Comparison of ENCODE assay signal across 2 cellular contexts in the genomic region with DNA sequence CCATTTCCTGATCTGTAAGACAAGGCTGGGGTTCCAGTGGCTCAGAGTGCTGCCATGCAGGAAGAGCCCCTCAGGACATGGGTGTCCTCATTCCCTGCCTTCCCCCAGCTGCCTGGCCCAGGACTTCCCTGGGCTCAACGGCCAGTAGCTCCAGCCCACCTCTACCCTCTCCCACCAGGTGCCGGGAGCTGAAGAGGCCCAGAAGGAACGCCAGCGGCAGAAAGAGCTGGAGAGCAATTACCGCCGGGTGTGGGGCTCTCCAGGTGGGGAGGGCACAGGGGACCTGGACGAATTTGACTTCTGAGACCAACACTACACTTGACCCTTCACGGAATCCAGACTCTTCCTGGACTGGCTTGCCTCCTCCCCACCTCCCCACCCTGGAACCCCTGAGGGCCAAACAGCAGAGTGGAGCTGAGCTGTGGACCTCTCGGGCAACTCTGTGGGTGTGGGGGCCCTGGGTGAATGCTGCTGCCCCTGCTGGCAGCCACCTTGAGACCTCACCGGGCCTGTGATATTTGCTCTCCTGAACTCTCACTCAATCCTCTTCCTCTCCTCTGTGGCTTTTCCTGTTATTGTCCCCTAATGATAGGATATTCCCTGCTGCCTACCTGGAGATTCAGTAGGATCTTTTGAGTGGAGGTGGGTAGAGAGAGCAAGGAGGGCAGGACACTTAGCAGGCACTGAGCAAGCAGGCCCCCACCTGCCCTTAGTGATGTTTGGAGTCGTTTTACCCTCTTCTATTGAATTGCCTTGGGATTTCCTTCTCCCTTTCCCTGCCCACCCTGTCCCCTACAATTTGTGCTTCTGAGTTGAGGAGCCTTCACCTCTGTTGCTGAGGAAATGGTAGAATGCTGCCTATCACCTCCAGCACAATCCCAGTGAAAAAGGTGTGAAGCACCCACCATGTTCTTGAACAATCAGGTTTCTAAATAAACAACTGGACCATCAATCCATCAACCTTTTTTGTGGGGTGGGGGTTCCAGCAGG.
TF ChIP-seq lines count a peak whose summit lies in the region.

No MANE protein-coding gene starts in this region.

TF ChIP-seq in HCT116, 20 proteins besides CTCF, POLR2A, EP300 and RAD21:
- TF ChIP-seq SRF (IDR thresholded peaks at IDR 0.05; ENCODE audit: low read depth), result no peak
- no peak for TF ChIP-seq ZFX (IDR thresholded peaks at IDR 0.05)
- TF ChIP-seq FOSL1 (IDR thresholded peaks at IDR 0.05; ENCODE audit: low read depth), result no peak
- TF ChIP-seq ELF1 (IDR thresholded peaks at IDR 0.05; ENCODE audit: borderline replicate concordance, low read depth), result no peak
- TF ChIP-seq, protein P1, sequence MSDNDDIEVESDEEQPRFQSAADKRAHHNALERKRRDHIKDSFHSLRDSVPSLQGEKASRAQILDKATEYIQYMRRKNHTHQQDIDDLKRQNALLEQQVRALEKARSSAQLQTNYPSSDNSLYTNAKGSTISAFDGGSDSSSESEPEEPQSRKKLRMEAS (IDR thresholded peaks at IDR 0.05), result no peak
- no peak for TF ChIP-seq EGR1 (IDR thresholded peaks at IDR 0.05; ENCODE audit: low read depth)
- TF ChIP-seq, protein P2, sequence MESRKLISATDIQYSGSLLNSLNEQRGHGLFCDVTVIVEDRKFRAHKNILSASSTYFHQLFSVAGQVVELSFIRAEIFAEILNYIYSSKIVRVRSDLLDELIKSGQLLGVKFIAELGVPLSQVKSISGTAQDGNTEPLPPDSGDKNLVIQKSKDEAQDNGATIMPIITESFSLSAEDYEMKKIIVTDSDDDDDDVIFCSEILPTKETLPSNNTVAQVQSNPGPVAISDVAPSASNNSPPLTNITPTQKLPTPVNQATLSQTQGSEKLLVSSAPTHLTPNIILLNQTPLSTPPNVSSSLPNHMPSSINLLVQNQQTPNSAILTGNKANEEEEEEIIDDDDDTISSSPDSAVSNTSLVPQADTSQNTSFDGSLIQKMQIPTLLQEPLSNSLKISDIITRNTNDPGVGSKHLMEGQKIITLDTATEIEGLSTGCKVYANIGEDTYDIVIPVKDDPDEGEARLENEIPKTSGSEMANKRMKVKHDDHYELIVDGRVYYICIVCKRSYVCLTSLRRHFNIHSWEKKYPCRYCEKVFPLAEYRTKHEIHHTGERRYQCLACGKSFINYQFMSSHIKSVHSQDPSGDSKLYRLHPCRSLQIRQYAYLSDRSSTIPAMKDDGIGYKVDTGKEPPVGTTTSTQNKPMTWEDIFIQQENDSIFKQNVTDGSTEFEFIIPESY (IDR thresholded peaks at IDR 0.05; ENCODE audit: extremely low read depth, insufficient replicate concordance, low read length), result no peak
- no peak for TF ChIP-seq YY1 (IDR thresholded peaks at IDR 0.05; ENCODE audit: extremely low read depth, insufficient replicate concordance, low read depth, low read length)
- no peak for TF ChIP-seq JUND (IDR thresholded peaks at IDR 0.05)
- TF ChIP-seq SIN3A (IDR thresholded peaks at IDR 0.05; ENCODE audit: low read depth), result no peak
- TF ChIP-seq ZNF274 (IDR thresholded peaks at IDR 0.05; ENCODE audit: low read depth, low read length), result no peak
- no peak for TF ChIP-seq CEBPB (IDR thresholded peaks at IDR 0.05; ENCODE audit: low read depth)
- no peak for TF ChIP-seq SP1 (IDR thresholded peaks at IDR 0.05; ENCODE audit: low read depth)
- no peak for TF ChIP-seq TCF7L2 (IDR thresholded peaks at IDR 0.05; ENCODE audit: borderline replicate concordance, extremely low read depth, insufficient read depth, insufficient read length)
- TF ChIP-seq REST (IDR thresholded peaks at IDR 0.05; ENCODE audit: low read depth), result no peak
TF ChIP-seq in HCT116: peak in this region for 0.

TF ChIP-seq in endothelial cell of umbilical vein, 7 proteins besides CTCF, POLR2A, EP300 and RAD21:
- TF ChIP-seq, protein P1 (IDR thresholded peaks at IDR 0.05; ENCODE audit: insufficient read depth, insufficient read length), result no peak
